8 cellular contexts compared by ENCODE assay signal in the genomic region with DNA sequence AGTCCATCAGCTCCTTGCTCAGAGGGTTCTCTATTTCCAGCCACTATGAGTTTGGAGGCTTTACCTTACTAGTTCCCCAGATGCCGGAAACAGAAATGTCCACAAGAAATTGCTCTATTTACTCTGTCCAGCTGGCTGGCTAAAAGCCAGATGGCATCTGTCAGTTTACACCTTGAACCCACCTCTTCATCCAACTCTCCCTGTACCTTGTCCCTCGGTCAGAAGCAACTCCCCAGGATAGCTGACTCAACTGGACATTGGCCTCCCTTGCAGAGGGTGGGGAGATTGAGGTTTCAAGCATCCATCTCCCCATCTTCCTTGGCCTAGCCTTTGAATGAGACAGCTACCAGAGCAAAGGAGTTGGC. TPM values are rescaled to one million over a fixed set of nuclear protein-coding genes. Genes with fewer than 3 reads are reported as not detected.
A peak's percentile ranks its signal among the peaks of the same experiment; 100 is the strongest.
DNase-seq lines count a peak whose midpoint lies in the region; ATAC-seq and TF ChIP-seq lines count a peak whose summit lies in the region.

No MANE protein-coding gene starts in this region.

- POLR2A ChIA-PET in CD8-positive, alpha-beta memory T cell (lab: Charles Lee) = interaction anchor here (1.1 to 2.8 kb wide), 3 partner anchors 12 to 41 kb away, joined by 3 to 21 read pairs (median 4); partner anchors contain the start of genes HINFP and VPS11

- no peaks in the 10 kb centered on the region for H3K27me3 Mint-ChIP-seq in CD8-positive, alpha-beta memory T cell
- no peaks in the 10 kb centered on the region for H3K27me3 Mint-ChIP-seq in dendritic cell treated with granulocyte-macrophage colony-stimulating factor and Interleukin-4, amounts not matched to agents 40 ng/mL and 50 ng/mL, for 4 days

- TF ChIP-seq CTCF in neutrophil (IDR thresholded peaks at IDR 0.05) = no peak

- CTCF ChIA-PET in CD8-positive, alpha-beta memory T cell (lab: Charles Lee) = interaction anchor here (0.7 to 1.8 kb wide), 4 partner anchors 13 to 103 kb away, joined by 3 to 5 read pairs (median 3); partner anchors contain the start of gene HINFP

- peaks cover 5 to 44% (median 6%) of the 10 kb centered on the region in 3 donors for H3K36me3 Mint-ChIP-seq in CD8-positive, alpha-beta memory T cell
- peaks cover 67% of the 10 kb centered on the region for H3K36me3 Mint-ChIP-seq in dendritic cell treated with granulocyte-macrophage colony-stimulating factor and Interleukin-4, amounts not matched to agents 40 ng/mL and 50 ng/mL, for 4 days (ENCODE audit: low read depth)

- no peak for DNase-seq in CD8-positive, alpha-beta memory T cell
- DNase-seq in NCI-H146 (lab: John Stamatoyannopoulos, UW) = peak; percentile 46
- no peak for DNase-seq in occipital lobe (lab: John Stamatoyannopoulos, UW)
- DNase-seq in T1000 (lab: John Stamatoyannopoulos, UW) = no peak
- no peak for DNase-seq in nucleus accumbens (lab: John Stamatoyannopoulos, UW)

- intact Hi-C loops in dendritic cell treated with granulocyte-macrophage colony-stimulating factor and Interleukin-4, amounts not matched to agents 40 ng/mL and 50 ng/mL, for 4 days (cut with micrococcal nuclease) = loop anchor here (1.0 to 5.0 kb wide), 2 partner anchors 7 to 98 kb away; partner anchors contain the start of gene CBL

- peaks cover 24% of the 10 kb centered on the region for H3K36me3 ChIP-seq in CD8-positive, alpha-beta memory T cell (ENCODE audit: insufficient read depth, low read length)
- H3K36me3 ChIP-seq in neutrophil = peaks cover 35% of the 10 kb centered on the region

- H3K27me3 ChIP-seq in CD8-positive, alpha-beta memory T cell (ENCODE audit: insufficient read depth, low read length, poor library complexity, severe bottlenecking) = no peaks in the 10 kb centered on the region
- no peaks in the 10 kb centered on the region for H3K27me3 ChIP-seq in neutrophil

- H3K27ac Mint-ChIP-seq in CD8-positive, alpha-beta memory T cell = peak overlapping the region in 7 of 8 donors; percentile 79 to 93 (median 88)
- H3K27ac Mint-ChIP-seq in dendritic cell treated with granulocyte-macrophage colony-stimulating factor and Interleukin-4, amounts not matched to agents 40 ng/mL and 50 ng/mL, for 4 days = peak overlapping the region; percentile 97

- H3K4me1 ChIP-seq in CD8-positive, alpha-beta memory T cell (ENCODE audit: insufficient read depth, low read length) = peaks cover 35% of the 10 kb centered on the region
- H3K4me1 ChIP-seq in neutrophil (ENCODE audit: control insufficient read depth in 1 of 2, insufficient read depth in 1 of 2, low read depth in 1 of 2, low read length in 1 of 2) = peaks cover 41 to 53% of the 10 kb centered on the region in 2 experiments

- no peaks in the 10 kb centered on the region for H3K9me3 Mint-ChIP-seq in CD8-positive, alpha-beta memory T cell
- H3K9me3 Mint-ChIP-seq in dendritic cell treated with granulocyte-macrophage colony-stimulating factor and Interleukin-4, amounts not matched to agents 40 ng/mL and 50 ng/mL, for 4 days = no peaks in the 10 kb centered on the region

- ATAC-seq in HG03342 (IDR thresholded peaks at IDR 0.05; ENCODE audit: unreplicated experiment) = no peak

- H3K4me3 ChIP-seq in CD8-positive, alpha-beta memory T cell (ENCODE audit: low read length) = peak overlapping the region; percentile 90
- H3K4me3 ChIP-seq in neutrophil (ENCODE audit: low read depth in 1 of 2, low read length in 1 of 2) = peak overlapping the region; percentile 64 to 94

- H3K4me3 Mint-ChIP-seq in CD8-positive, alpha-beta memory T cell = peak overlapping the region; percentile 88 to 98 (median 91)
- peak overlapping the region; percentile 96 for H3K4me3 Mint-ChIP-seq in dendritic cell treated with granulocyte-macrophage colony-stimulating factor and Interleukin-4, amounts not matched to agents 40 ng/mL and 50 ng/mL, for 4 days

- peaks cover 36 to 43% (median 38%) of the 10 kb centered on the region in 3 donors for H3K4me1 Mint-ChIP-seq in CD8-positive, alpha-beta memory T cell
- peaks cover 77% of the 10 kb centered on the region for H3K4me1 Mint-ChIP-seq in dendritic cell treated with granulocyte-macrophage colony-stimulating factor and Interleukin-4, amounts not matched to agents 40 ng/mL and 50 ng/mL, for 4 days (ENCODE audit: low read depth)

- peak overlapping the region; percentile 82 for H3K27ac ChIP-seq in CD8-positive, alpha-beta memory T cell (ENCODE audit: low read depth, low read length)
- peak overlapping the region; percentile 98 for H3K27ac ChIP-seq in neutrophil

- no peaks in the 10 kb centered on the region for H3K9me3 ChIP-seq in CD8-positive, alpha-beta memory T cell (ENCODE audit: low read length)
- no peaks in the 10 kb centered on the region for H3K9me3 ChIP-seq in neutrophil

RNA-seq across cellular contexts. Expression of gene C2CD2L, which starts 1.7 kb away (rescaled TPM):
- total RNA-seq in CD8-positive, alpha-beta memory T cell = 10 to 100 TPM; 26.3 to 26.5 TPM
- 9.9 TPM for polyA plus RNA-seq in CD8-positive, alpha-beta memory T cell
- total RNA-seq in occipital lobe = 7.6 TPM

RNA-seq across cellular contexts. Expression of gene DPAGT1, which starts 7.2 kb away (rescaled TPM):
- total RNA-seq in CD8-positive, alpha-beta memory T cell = 10 to 100 TPM; 69.7 to 78.6 TPM
- 45.7 TPM for polyA plus RNA-seq in CD8-positive, alpha-beta memory T cell
- total RNA-seq in occipital lobe = 8.7 TPM

RNA-seq across cellular contexts. Expression of gene HINFP, which starts 12.5 kb away (rescaled TPM):
- 10 to 100 TPM; 26.8 to 29.1 TPM for total RNA-seq in CD8-positive, alpha-beta memory T cell
- polyA plus RNA-seq in CD8-positive, alpha-beta memory T cell = 14.6 TPM
- 21.7 TPM for total RNA-seq in occipital lobe

RNA-seq across cellular contexts. Expression of gene HMBS, which starts 24.2 kb away (rescaled TPM):
- total RNA-seq in CD8-positive, alpha-beta memory T cell = 10 to 100 TPM; 35.5 to 38.4 TPM
- 21.8 TPM for polyA plus RNA-seq in CD8-positive, alpha-beta memory T cell
- total RNA-seq in occipital lobe = 2.0 TPM

RNA-seq across cellular contexts. Expression of gene ABCG4, which starts 40.0 kb away (rescaled TPM):
- total RNA-seq in CD8-positive, alpha-beta memory T cell = under 1 TPM; 0.11 to 0.18 TPM
- not detected for polyA plus RNA-seq in CD8-positive, alpha-beta memory T cell
- total RNA-seq in occipital lobe = 2.5 TPM
